Comparison of ENCODE assay signal across 10 cellular contexts in genomic region chr12:52186135-52186840, GRCh38. TPM values are rescaled to one million over a fixed set of nuclear protein-coding genes. Genes with fewer than 3 reads are reported as not detected.
DNase-seq lines count a peak whose midpoint lies in the region; ATAC-seq and TF ChIP-seq lines count a peak whose summit lies in the region.
"Had no signal": no experiment of that assay in that cellular context is flagged by ENCODE, and none has a peak within 500 bp of the region (broad histone marks: within the 10 kb centered on the region; RNA-seq: fewer than 3 reads in every experiment).

No MANE protein-coding gene starts in this region.

- H3K4me3 ChIP-seq in endodermal cell (ENCODE audit: low read length), result no peak overlapping the region
- H3K4me3 ChIP-seq in stomach, result no peak overlapping the region

- peaks cover 4% of the 10 kb centered on the region for H3K4me1 ChIP-seq in endodermal cell (ENCODE audit: control insufficient read depth, insufficient read depth, low read length)
- peaks cover 2 to 46% (median 9%) of the 10 kb centered on the region in 4 donors for H3K4me1 ChIP-seq in stomach

- H3K27ac Mint-ChIP-seq in Calu3 (ENCODE audit: unreplicated experiment) (peak overlapping the region; percentile 74), endodermal cell (peak overlapping the region; percentile 48)
- H3K27ac Mint-ChIP-seq: activated naive CD8-positive, alpha-beta T cell; IgD-negative memory B cell had no signal

- H3K9me3 ChIP-seq in endodermal cell (ENCODE audit: control insufficient read depth, low read length), result no peaks in the 10 kb centered on the region
- H3K9me3 ChIP-seq in stomach, result no peaks in the 10 kb centered on the region

- BruUV-seq in Calu3 (replicated peaks; lab: Mats Ljungman, UMichigan), result no TSS peak

- no peak for ATAC-seq in HG03196 (IDR thresholded peaks at IDR 0.05; ENCODE audit: unreplicated experiment)

- intact Hi-C loops in Calu3 (cut with micrococcal nuclease; ENCODE audit: unreplicated experiment), result no loop called here
- intact Hi-C loops in stomach (cut with DNase I; ENCODE audit: low total_unique reads), result no loop called here

- CTCF ChIA-PET in Calu3 (lab: Charles Lee), result interaction anchor here (0.8 to 1.3 kb wide), 4 partner anchors 22 to 34 kb away, joined by 3 to 7 read pairs (median 5); no protein-coding TSS in a partner anchor

- H3K27me3 ChIP-seq in endodermal cell (ENCODE audit: control insufficient read depth, insufficient read depth, low read length, poor library complexity, severe bottlenecking) (no peaks in the 10 kb centered on the region), stomach (no peaks in the 10 kb centered on the region)

- H3K9me3 Mint-ChIP-seq in Calu3 (ENCODE audit: low read depth, unreplicated experiment) (no peaks in the 10 kb centered on the region), endodermal cell (no peaks in the 10 kb centered on the region)
- H3K9me3 Mint-ChIP-seq: IgD-negative memory B cell had no signal

- H3K36me3 Mint-ChIP-seq in Calu3 (ENCODE audit: insufficient read depth, unreplicated experiment), result peaks cover 62% of the 10 kb centered on the region
- no peaks in the 10 kb centered on the region for H3K36me3 Mint-ChIP-seq in endodermal cell (ENCODE audit: low read depth)
- H3K36me3 Mint-ChIP-seq: activated naive CD8-positive, alpha-beta T cell; IgD-negative memory B cell had no signal

- no peak for TF ChIP-seq CTCF in Calu3 (IDR thresholded peaks at IDR 0.05; ENCODE audit: unreplicated experiment)
- TF ChIP-seq CTCF in endodermal cell (conservative IDR thresholded peaks at IDR 0.05), result no peak
- TF ChIP-seq CTCF in stomach (IDR thresholded peaks at IDR 0.05), result no peak

- no peak for TF ChIP-seq POLR2A in stomach (IDR thresholded peaks at IDR 0.05)

- TF ChIP-seq EP300 in stomach (IDR thresholded peaks at IDR 0.05), result no peak

- H3K27me3 Mint-ChIP-seq in Calu3 (ENCODE audit: unreplicated experiment) (no peaks in the 10 kb centered on the region), endodermal cell (ENCODE audit: insufficient read depth) (peaks cover 1% of the 10 kb centered on the region)
- H3K27me3 Mint-ChIP-seq: activated naive CD8-positive, alpha-beta T cell had no signal

- no peak overlapping the region for H3K9ac ChIP-seq in endodermal cell (ENCODE audit: extremely low read depth, low read length, poor library complexity, severe bottlenecking)

- DNase-seq in Calu3 (peak; percentile 45), NCI-H345 treated with DMSO at 0.1 percent for 48 hours (lab: John Stamatoyannopoulos, UW; ENCODE audit: unreplicated experiment) (peak; percentile 67), endodermal cell (peak; percentile 81), non-pigmented ciliary epithelial cell (ENCODE audit: low read depth) (peak; percentile 70), D341Med (ENCODE audit: low spot score) (no peak), stomach (no peak)
- no peak for DNase-seq in activated naive CD4-positive, alpha-beta T cell treated with anti-CD3 and anti-CD28 coated beads, Interleukin-2, amount 50 U/mL, for 16 hours

- no peak overlapping the region for H3K27ac ChIP-seq in endodermal cell (ENCODE audit: low read depth, low read length)
- peak overlapping the region in 2 of 5 donors; percentile 59 to 60 for H3K27ac ChIP-seq in stomach

- H3K36me3 ChIP-seq in endodermal cell (ENCODE audit: control insufficient read depth, insufficient read depth, low read length) (no peaks in the 10 kb centered on the region), stomach (no peaks in the 10 kb centered on the region)

- H3K4me1 Mint-ChIP-seq in Calu3 (ENCODE audit: low read depth, unreplicated experiment) (peaks cover 52% of the 10 kb centered on the region), endodermal cell (peaks cover 23% of the 10 kb centered on the region)
- H3K4me1 Mint-ChIP-seq: IgD-negative memory B cell had no signal

- H3K4me3 Mint-ChIP-seq in Calu3 (ENCODE audit: low read depth, unreplicated experiment), result no peak overlapping the region
- H3K4me3 Mint-ChIP-seq in endodermal cell, result no peak overlapping the region
- H3K4me3 Mint-ChIP-seq: activated naive CD8-positive, alpha-beta T cell; IgD-negative memory B cell had no signal

- 78 to 86% methylated on average over 4 to 6 of the region's 6 CpGs for WGBS in endodermal cell (ENCODE audit: insufficient coverage in 1 of 2, insufficient read length in 1 of 2), 2 experiments
- WGBS in stomach, 5 donors, result 80 to 88% (median 85%) methylated on average over 6 of the region's 6 CpGs

RNA-seq across cellular contexts. Expression of gene KRT80, which starts 5.5 kb away (rescaled TPM):
- 32.7 and 45.5 TPM in 2 replicates for total RNA-seq in Calu3 (2022)
- total RNA-seq in endodermal cell, result under 1 TPM; 0.07 to 0.09 TPM
- polyA plus RNA-seq in endodermal cell (2013, experiment 1 of 2), result 0.11 TPM
- polyA plus RNA-seq in endodermal cell (2013, experiment 2 of 2), result 0.08 TPM
- total RNA-seq in stomach, result under 1 TPM in 3 of 5 donors, not detected in 2; 0.29 to 0.45 (median 0.37) TPM
- 1 to 10 TPM in 2 of 3 donors, not detected in 1; 3.1 to 3.7 TPM for polyA plus RNA-seq in stomach
- polyA plus RNA-seq: IgD-negative memory B cell had no signal

RNA-seq across cellular contexts. Expression of gene KRT7, which starts 46.8 kb away (rescaled TPM):
- total RNA-seq in Calu3 (2022) (2,370 and 2,828 TPM in 2 replicates), endodermal cell (1 to 10 TPM in 1 of 2 donors, not detected in 1; 1.5 TPM), stomach (100 to 1,000 TPM in 1 of 5 donors, 10 to 100 TPM in 2, not detected in 2; 47.0 to 186 (median 95.8) TPM)
- 1.6 TPM for polyA plus RNA-seq in endodermal cell (2013, experiment 1 of 2)
- 0.37 TPM for polyA plus RNA-seq in endodermal cell (2013, experiment 2 of 2)
- 100 to 1,000 TPM in 2 of 3 donors, 1 to 10 TPM in 1; 6.4 to 214 (median 138) TPM for polyA plus RNA-seq in stomach
- polyA plus RNA-seq: IgD-negative memory B cell had no signal

Comparison
In these comparisons a context has a peak if more than half of its experiments do, and no peak if none do; other contexts are left out.
1. DNase-seq: peak in Calu3 (single experiment), NCI-H345 treated with DMSO at 0.1 percent for 48 hours (single experiment), endodermal cell (single experiment) and non-pigmented ciliary epithelial cell (single experiment); none in D341Med (single experiment), stomach (single experiment) and activated naive CD4-positive, alpha-beta T cell treated with anti-CD3 and anti-CD28 coated beads, Interleukin-2, amount 50 U/mL, for 16 hours (single experiment).
2. RNA of gene KRT80, which starts 5.5 kb away (total RNA-seq): 32.7 to 45.5 TPM in Calu3; 0.29 to 0.45 TPM in stomach and 0.07 to 0.09 TPM in endodermal cell; every median in the first group is over 10 times any median in the second.
3. RNA of gene KRT7, which starts 46.8 kb away (total RNA-seq): 2,370 to 2,828 TPM in Calu3; 47.0 to 186 TPM in stomach and 1.5 TPM in endodermal cell; every median in the first group is over 10 times any median in the second.